11 cellular contexts compared by ENCODE assay signal in the genomic region with DNA sequence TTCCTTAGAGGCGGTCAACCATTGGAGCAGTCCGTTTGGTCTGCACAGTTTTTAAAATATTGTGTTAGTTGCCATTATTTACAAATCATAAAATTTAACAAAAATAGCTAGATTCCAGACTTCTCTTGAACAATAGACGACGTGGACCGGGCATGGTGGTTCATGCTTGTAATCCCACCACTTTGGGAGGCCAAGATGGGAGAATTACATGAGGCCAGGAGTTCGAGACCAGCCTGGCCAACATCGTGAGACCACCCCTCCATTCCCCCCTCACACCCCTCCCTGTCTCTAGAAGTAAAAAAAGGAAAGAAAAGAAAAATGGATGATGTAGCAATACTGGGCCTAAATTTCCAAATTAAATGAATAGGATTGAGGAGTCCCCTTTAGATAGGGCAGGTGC. TPM values are rescaled to one million over a fixed set of nuclear protein-coding genes. Genes with fewer than 3 reads are reported as not detected.
DNase-seq lines count a peak whose midpoint lies in the region; TF ChIP-seq lines count a peak whose summit lies in the region.
"Had no signal": no experiment of that assay in that cellular context is flagged by ENCODE, and none has a peak within 500 bp of the region (broad histone marks: within the 10 kb centered on the region; RNA-seq: fewer than 3 reads in every experiment).

No MANE protein-coding gene starts in this region.

- no peaks in the 10 kb centered on the region for H3K36me3 ChIP-seq in adrenal gland (replicated peaks in 1 of 2)
- H3K36me3 ChIP-seq in iPS-15b (ENCODE audit: control insufficient read depth, insufficient read depth, low read length): no peaks in the 10 kb centered on the region
- H3K36me3 ChIP-seq in subcutaneous abdominal adipose tissue (ENCODE audit: control insufficient read depth in 5 of 5, insufficient read depth in 5 of 5, low read length in 5 of 5): no peaks in the 10 kb centered on the region
- H3K36me3 ChIP-seq in HAP-1 (replicated peaks): no peaks in the 10 kb centered on the region

- peak overlapping the region; percentile 51 for H3K4me3 Mint-ChIP-seq in activated naive CD4-positive, alpha-beta T cell treated with anti-CD3 and anti-CD28 coated beads, Interleukin-2, amount 10 ng/mL, durations not matched to agents 7 days and 5 days

- H3K36me3 Mint-ChIP-seq in activated naive CD4-positive, alpha-beta T cell treated with anti-CD3 and anti-CD28 coated beads, Interleukin-2, amount 10 ng/mL, durations not matched to agents 7 days and 5 days: no peaks in the 10 kb centered on the region

- CTCF ChIA-PET in activated naive CD4-positive, alpha-beta T cell treated with anti-CD3 and anti-CD28 coated beads, Interleukin-2, amount 10 ng/mL, durations not matched to agents 7 days and 5 days (lab: Charles Lee): interaction anchor here (1.2 to 1.3 kb wide), 2 partner anchors 11 to 78 kb away, joined by 3 to 5 read pairs; no protein-coding TSS in a partner anchor

- H3K27ac ChIP-seq in adrenal gland (peak overlapping the region in 4 of 5 donors; percentile 76 to 95 (median 92)), subcutaneous abdominal adipose tissue (ENCODE audit: low read depth, low read length) (peak overlapping the region; percentile 57)
- H3K27ac ChIP-seq: C4-2B had no signal

- H3K27me3 ChIP-seq in adrenal gland (no peaks in the 10 kb centered on the region), iPS-15b (ENCODE audit: control insufficient read depth, insufficient read depth, low read length) (peaks cover 46% of the 10 kb centered on the region), subcutaneous abdominal adipose tissue (ENCODE audit: control insufficient read depth in 5 of 5, insufficient read depth in 4 of 5, low read length in 5 of 5) (peaks cover 0 to 3% (median 0%) of the 10 kb centered on the region in 5 donors), HAP-1 (ENCODE audit: low read depth) (peaks cover 4% of the 10 kb centered on the region; the same call in 1 of the 2 replicates)

- intact Hi-C loops in adrenal gland (cut with DNase I): no loop called here

- no peak overlapping the region for H3K27ac Mint-ChIP-seq in activated naive CD4-positive, alpha-beta T cell treated with anti-CD3 and anti-CD28 coated beads, Interleukin-2, amount 10 ng/mL, durations not matched to agents 7 days and 5 days
- H3K27ac Mint-ChIP-seq: activated naive CD4-positive, alpha-beta T cell treated with anti-CD3 and anti-CD28 coated beads for 36 hours had no signal

- 55 to 71% (median 67%) methylated on average over 6 to 7 of the region's 7 CpGs for WGBS in adrenal gland, 4 donors

- H3K4me3 ChIP-seq in adrenal gland (peak overlapping the region in 2 of 4 donors; percentile 60 to 64), iPS-15b (ENCODE audit: low read depth, low read length) (peak overlapping the region; percentile 70), subcutaneous abdominal adipose tissue (ENCODE audit: low read depth in 1 of 5, low read length in 5 of 5) (peak overlapping the region; percentile 74 to 86 (median 83)), HAP-1 (no peak overlapping the region; the same call in 1 of the 2 replicates)

- TF ChIP-seq POLR2A in adrenal gland (IDR thresholded peaks at IDR 0.05): no peak

- H3K9ac ChIP-seq in iPS-15b (ENCODE audit: low read depth, low read length) (no peak overlapping the region), subcutaneous abdominal adipose tissue (ENCODE audit: low read length in 5 of 5) (peak overlapping the region in 3 of 5 donors; percentile 75 to 79 (median 78))

- H3K4me1 ChIP-seq in adrenal gland (replicated peaks in 1 of 2) (peaks cover 13 to 37% of the 10 kb centered on the region in 2 donors), iPS-15b (ENCODE audit: control insufficient read depth, insufficient read depth, low read length) (no peaks in the 10 kb centered on the region), subcutaneous abdominal adipose tissue (ENCODE audit: control insufficient read depth in 5 of 5, insufficient read depth in 5 of 5, low read length in 5 of 5) (peaks cover 0 to 26% (median 12%) of the 10 kb centered on the region in 5 donors), HAP-1 (no peaks in the 10 kb centered on the region; the same call in 1 of the 2 replicates)

- peaks cover 51% of the 10 kb centered on the region for H3K27me3 Mint-ChIP-seq in activated naive CD4-positive, alpha-beta T cell treated with anti-CD3 and anti-CD28 coated beads, Interleukin-2, amount 10 ng/mL, durations not matched to agents 7 days and 5 days

- no peak for TF ChIP-seq CTCF in adrenal gland (IDR thresholded peaks at IDR 0.05)

- DNase-seq in activated naive CD4-positive, alpha-beta T cell treated with anti-CD3 and anti-CD28 coated beads, Interleukin-2, amount 10 ng/mL, durations not matched to agents 7 days and 5 days: no peak
- DNase-seq in activated naive CD4-positive, alpha-beta T cell treated with Interleukin-2 at 50 U/mL for 16 hours: no peak
- peak in 2 of 7 donors; percentile 14 to 50 for DNase-seq in adrenal gland
- no peak for DNase-seq in HAP-1 (ENCODE audit: low spot score in 2 of 2)
- DNase-seq in NCI-H2107 (lab: John Stamatoyannopoulos, UW): no peak
- no peak for DNase-seq in NCI-H187 treated with DMSO at 0.1 percent for 48 hours (lab: John Stamatoyannopoulos, UW)
- DNase-seq: activated naive CD4-positive, alpha-beta T cell treated with anti-CD3 and anti-CD28 coated beads for 36 hours; NCI-H1417 treated with DMSO at 0.1 percent for 48 hours had no signal

- no peaks in the 10 kb centered on the region for H3K9me3 Mint-ChIP-seq in activated naive CD4-positive, alpha-beta T cell treated with anti-CD3 and anti-CD28 coated beads, Interleukin-2, amount 10 ng/mL, durations not matched to agents 7 days and 5 days
- H3K9me3 Mint-ChIP-seq: activated naive CD4-positive, alpha-beta T cell treated with anti-CD3 and anti-CD28 coated beads for 36 hours had no signal

- peaks cover 12% of the 10 kb centered on the region for H3K4me1 Mint-ChIP-seq in activated naive CD4-positive, alpha-beta T cell treated with anti-CD3 and anti-CD28 coated beads, Interleukin-2, amount 10 ng/mL, durations not matched to agents 7 days and 5 days

- H3K9me3 ChIP-seq in adrenal gland (replicated peaks in 1 of 3): no peaks in the 10 kb centered on the region
- no peaks in the 10 kb centered on the region for H3K9me3 ChIP-seq in iPS-15b (ENCODE audit: control insufficient read depth, insufficient read depth, low read length)
- H3K9me3 ChIP-seq in subcutaneous abdominal adipose tissue (ENCODE audit: control insufficient read depth in 5 of 5, low read length in 5 of 5): no peaks in the 10 kb centered on the region
- no peaks in the 10 kb centered on the region for H3K9me3 ChIP-seq in HAP-1

- in situ Hi-C loops in HAP-1 (cut with MboI; ENCODE audit: low sequenced_read_pairs): no loop called here

RNA-seq across cellular contexts. Expression of a gene that starts 1.0 kb away (rescaled TPM):
- 100 to 1,000 TPM in 7 of 8 donors, 10 to 100 TPM in 1; 85.3 to 389 (median 177) TPM for total RNA-seq in adrenal gland
- polyA plus RNA-seq in adrenal gland: 100 to 1,000 TPM in 1 of 3 donors, 10 to 100 TPM in 2; 73.4 to 274 (median 75.9) TPM

RNA-seq across cellular contexts. Expression of a gene that starts 47.4 kb away (rescaled TPM):
- total RNA-seq in adrenal gland: 10 to 100 TPM; 19.7 to 42.3 (median 25.8) TPM
- polyA plus RNA-seq in adrenal gland: 10 to 100 TPM; 19.3 to 38.7 (median 20.4) TPM
